In the genomic region with DNA sequence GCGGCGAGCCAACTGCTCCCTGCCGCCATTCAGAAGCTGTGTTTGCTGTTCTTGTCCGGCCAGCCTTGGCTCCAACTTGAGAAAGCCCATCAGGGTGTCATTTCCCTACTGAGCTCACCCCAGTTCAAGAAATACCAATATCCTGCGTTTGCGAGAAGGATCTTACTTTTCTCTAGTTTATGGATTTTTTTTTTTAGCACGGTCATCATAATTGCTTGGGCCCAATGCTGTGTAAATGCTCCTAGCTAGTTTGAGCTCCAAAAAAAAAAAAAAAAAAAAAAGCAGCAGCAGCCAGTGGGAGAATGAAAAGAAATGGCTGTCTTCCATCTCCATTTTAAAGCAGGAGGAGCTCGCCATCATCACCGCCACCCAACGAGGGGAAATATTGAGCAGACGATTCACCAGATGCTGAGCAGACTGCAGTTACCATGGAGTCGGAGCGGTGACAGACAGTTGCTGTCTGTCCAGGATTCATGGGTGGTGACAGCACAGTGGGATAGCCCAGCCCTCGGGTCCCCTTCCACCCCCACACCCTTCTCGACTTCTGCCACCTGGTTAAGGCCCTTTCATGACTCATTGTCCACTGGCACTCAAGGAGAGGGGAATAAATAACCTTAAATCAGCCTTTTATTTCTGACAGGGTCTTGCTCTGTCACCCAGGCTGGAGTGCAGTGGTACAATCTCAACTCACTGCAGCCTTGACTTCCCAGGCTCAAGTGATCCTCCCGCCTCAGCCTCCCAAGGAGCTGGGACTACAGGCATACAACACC, we compare ENCODE assay signal across 24 cellular contexts.
"Had no signal": no experiment of that assay in that cellular context is flagged by ENCODE, and none has a peak within 500 bp of the region (broad histone marks: within the 10 kb centered on the region; RNA-seq: fewer than 3 reads in every experiment).

No MANE protein-coding gene starts in this region.

- H3K9me3 Mint-ChIP-seq: activated B cell treated with CpG ODN at 0.5 μM for 24 hours; immature natural killer cell; mesothelial cell of epicardium; natural killer cell; stimulated activated memory B cell treated with anti-CD40 and anti-IgM and Interleukin-4, amounts not matched to agents 10 μg/mL and 1 μg/mL and 100 μg/mL, for 72 hours; type B pancreatic cell had no signal

- H2AFZ ChIP-seq: hepatocyte had no signal

- H3K4me3 ChIP-seq: hepatocyte, left ventricle myocardium inferior, pancreas had no signal

- H3K79me2 ChIP-seq: hepatocyte had no signal

- DNase-seq: activated B cell treated with CpG ODN at 0.5 μM for 24 hours; activated CD4-positive, alpha-beta T cell treated with anti-CD3 and anti-CD28 coated beads for 36 hours; activated CD4-positive, alpha-beta T cell treated with anti-CD3 and anti-CD28 coated beads, Interleukin-2, amount 50 U/mL, for 4 hours; activated CD8-positive, alpha-beta memory T cell treated with anti-CD3 and anti-CD28 coated beads for 24 hours; activated CD8-positive, alpha-beta memory T cell treated with anti-CD3 and anti-CD28 coated beads, Interleukin-2, amount 50 U/mL, for 4 hours; activated naive CD4-positive, alpha-beta T cell treated with Interleukin-2 at 50 U/mL for 16 hours; activated naive CD8-positive, alpha-beta T cell treated with anti-CD3 and anti-CD28 coated beads, Interleukin-2, amount 10 ng/mL, durations not matched to agents 7 days and 5 days; activated T-cell treated with anti-CD3 and anti-CD28 coated beads, Interleukin-2, amount 50 U/mL, for 48 hours; amygdala; cortex of kidney; immature natural killer cell; kidney glomerular epithelial cell; left ventricle myocardium inferior; natural killer cell; pancreas; right cardiac atrium; small intestine; stimulated activated CD4-positive, alpha-beta T cell treated with anti-CD3 and anti-CD28 coated beads, Interleukin-2, amount 100 ng/mL, for 24 hours; T-helper 17 cell had no signal

- ATAC-seq: activated CD4-positive, alpha-beta T cell treated with anti-CD3 and anti-CD28 coated beads for 36 hours; natural killer cell; pancreas; right cardiac atrium; stimulated activated memory B cell treated with anti-CD40 and anti-IgM and Interleukin-4, amounts not matched to agents 10 μg/mL and 1 μg/mL and 100 μg/mL, for 72 hours; T-helper 17 cell had no signal

- H3K4me1 ChIP-seq: pancreas had no signal

- H3K27me3 ChIP-seq: hepatocyte, pancreas had no signal

- H3K27ac Mint-ChIP-seq: activated B cell treated with CpG ODN at 0.5 μM for 24 hours; activated CD4-positive, alpha-beta T cell treated with anti-CD3 and anti-CD28 coated beads for 36 hours; activated naive CD8-positive, alpha-beta T cell treated with anti-CD3 and anti-CD28 coated beads, Interleukin-2, amount 10 ng/mL, durations not matched to agents 7 days and 5 days; immature natural killer cell; mesothelial cell of epicardium; natural killer cell; stimulated activated memory B cell treated with anti-CD40 and anti-IgM and Interleukin-4, amounts not matched to agents 10 μg/mL and 1 μg/mL and 100 μg/mL, for 72 hours; T-helper 17 cell; type B pancreatic cell had no signal

- H3K9me3 ChIP-seq: left ventricle myocardium inferior, pancreas had no signal

- H3K4me2 ChIP-seq: hepatocyte had no signal

- H3K36me3 ChIP-seq: left ventricle myocardium inferior, pancreas had no signal

- H3K36me3 Mint-ChIP-seq: activated naive CD8-positive, alpha-beta T cell treated with anti-CD3 and anti-CD28 coated beads, Interleukin-2, amount 10 ng/mL, durations not matched to agents 7 days and 5 days; immature natural killer cell; mesothelial cell of epicardium; natural killer cell; stimulated activated memory B cell treated with anti-CD40 and anti-IgM and Interleukin-4, amounts not matched to agents 10 μg/mL and 1 μg/mL and 100 μg/mL, for 72 hours; type B pancreatic cell had no signal

- H3K4me1 Mint-ChIP-seq: activated B cell treated with CpG ODN at 0.5 μM for 24 hours; activated CD4-positive, alpha-beta T cell treated with anti-CD3 and anti-CD28 coated beads for 36 hours; activated naive CD8-positive, alpha-beta T cell treated with anti-CD3 and anti-CD28 coated beads, Interleukin-2, amount 10 ng/mL, durations not matched to agents 7 days and 5 days; immature natural killer cell; mesothelial cell of epicardium; natural killer cell; stimulated activated memory B cell treated with anti-CD40 and anti-IgM and Interleukin-4, amounts not matched to agents 10 μg/mL and 1 μg/mL and 100 μg/mL, for 72 hours had no signal

- H3K27ac ChIP-seq: hepatocyte, left ventricle myocardium inferior, pancreas had no signal

- H3K4me3 Mint-ChIP-seq: activated B cell treated with CpG ODN at 0.5 μM for 24 hours; activated CD4-positive, alpha-beta T cell treated with anti-CD3 and anti-CD28 coated beads for 36 hours; activated naive CD8-positive, alpha-beta T cell treated with anti-CD3 and anti-CD28 coated beads, Interleukin-2, amount 10 ng/mL, durations not matched to agents 7 days and 5 days; immature natural killer cell; mesothelial cell of epicardium; natural killer cell; stimulated activated memory B cell treated with anti-CD40 and anti-IgM and Interleukin-4, amounts not matched to agents 10 μg/mL and 1 μg/mL and 100 μg/mL, for 72 hours; T-helper 17 cell; type B pancreatic cell had no signal

- FAIRE-seq: endometrium, pancreas, small intestine had no signal
